Comparison of ENCODE assay signal across 1 cellular context in the genomic region with DNA sequence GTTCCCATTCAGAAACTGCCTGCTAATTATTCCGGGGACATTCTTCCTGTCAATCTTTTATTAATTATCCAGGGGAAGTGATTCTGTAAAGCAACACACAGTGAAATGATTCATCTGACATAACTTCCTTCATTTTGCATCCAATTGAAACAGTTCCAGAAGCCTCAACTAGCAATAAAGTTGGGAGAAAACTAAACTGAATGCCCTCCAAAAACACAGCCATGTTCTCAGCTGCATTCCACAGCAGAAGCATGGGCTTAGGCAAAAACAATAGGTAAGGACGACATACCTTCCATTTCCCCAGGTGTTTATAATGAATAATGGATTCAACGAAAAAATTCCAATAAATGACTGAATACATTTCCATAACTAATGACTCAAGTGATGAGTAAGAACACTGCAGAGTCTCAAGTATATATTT.
TF ChIP-seq lines count a peak whose summit lies in the region.

No MANE protein-coding gene starts in this region.

TF ChIP-seq in IMR-90, 13 proteins besides CTCF, POLR2A, EP300 and RAD21:
- TF ChIP-seq FOS (IDR thresholded peaks at IDR 0.05; ENCODE audit: low read depth, low read length) = no peak
- no peak for TF ChIP-seq BHLHE40 (IDR thresholded peaks at IDR 0.05; ENCODE audit: low read depth, low read length)
- TF ChIP-seq RFX5 (IDR thresholded peaks at IDR 0.05; ENCODE audit: low read depth, low read length) = no peak
- no peak for TF ChIP-seq CHD1 (IDR thresholded peaks at IDR 0.05; ENCODE audit: low read depth, low read length)
- TF ChIP-seq MAFK (IDR thresholded peaks at IDR 0.05; ENCODE audit: low read depth, low read length) = no peak
- TF ChIP-seq MAZ (IDR thresholded peaks at IDR 0.05; ENCODE audit: borderline replicate concordance, low read depth, low read length) = no peak
- no peak for TF ChIP-seq MXI1 (IDR thresholded peaks at IDR 0.05; ENCODE audit: borderline replicate concordance, low read depth, low read length)
- TF ChIP-seq SMC3 (IDR thresholded peaks at IDR 0.05; ENCODE audit: low read depth, low read length) = no peak
- TF ChIP-seq RCOR1 (IDR thresholded peaks at IDR 0.05; ENCODE audit: insufficient replicate concordance, low read length) = no peak
